ENCODE assay signal across 12 cellular contexts in genomic region chr4:151658959-151659593, GRCh38.
A peak's percentile ranks its signal among the peaks of the same experiment; 100 is the strongest.
DNase-seq lines count a peak whose midpoint lies in the region; ATAC-seq and TF ChIP-seq lines count a peak whose summit lies in the region.
"Had no signal": no experiment of that assay in that cellular context is flagged by ENCODE, and none has a peak within 500 bp of the region (broad histone marks: within the 10 kb centered on the region; RNA-seq: fewer than 3 reads in every experiment).

No MANE protein-coding gene starts in this region.

- H3F3A ChIP-seq in PC-3 (ENCODE audit: low read length, unreplicated experiment): no peaks in the 10 kb centered on the region

- no peak overlapping the region for H2AFZ ChIP-seq in PC-3 (ENCODE audit: low read length)

- H3K9me3 Mint-ChIP-seq in activated CD4-positive, alpha-beta T cell treated with anti-CD3 and anti-CD28 coated beads for 36 hours (ENCODE audit: low read depth): no peaks in the 10 kb centered on the region
- H3K9me3 Mint-ChIP-seq in stimulated activated naive CD8-positive, alpha-beta T cell treated with anti-CD3 and anti-CD28 coated beads, Interleukin-15, Interleukin-2, amounts not matched to agents 100 ng/mL and 50 ng/mL, for 24 hours: no peaks in the 10 kb centered on the region
- H3K9me3 Mint-ChIP-seq: type B pancreatic cell had no signal

- H3K9ac ChIP-seq in PC-3 (ENCODE audit: low read length): no peak overlapping the region

- ATAC-seq in activated CD4-positive, alpha-beta T cell treated with anti-CD3 and anti-CD28 coated beads for 36 hours: peak; percentile 89
- ATAC-seq in PC-3 (peak; percentile 31; the same call in 1 of the 2 replicates), HG02981 (IDR thresholded peaks at IDR 0.05; ENCODE audit: unreplicated experiment) (no peak)

- no peaks in the 10 kb centered on the region for H3K27me3 ChIP-seq in PC-3 (ENCODE audit: low read length)

- DNase-seq in activated CD4-positive, alpha-beta T cell treated with anti-CD3 and anti-CD28 coated beads for 36 hours: no peak
- DNase-seq in activated CD4-positive, alpha-beta T cell treated with anti-CD3 and anti-CD28 coated beads, Interleukin-2, amount 50 U/mL, for 1 hour: no peak
- DNase-seq in PC-3 (no peak), foreskin fibroblast (peak; percentile 38 to 64), NCI-H345 (lab: John Stamatoyannopoulos, UW) (no peak), NCI-H187 (lab: John Stamatoyannopoulos, UW) (no peak)
- DNase-seq: mesendoderm, NCI-H1930 had no signal

- H3K4me3 ChIP-seq in PC-3 (ENCODE audit: low read length) (no peak overlapping the region), foreskin fibroblast (ENCODE audit: low read depth in 1 of 2, low read length in 2 of 2) (no peak overlapping the region)

- H3K9me2 ChIP-seq in PC-3 (replicated peaks; ENCODE audit: low read length): no peaks in the 10 kb centered on the region

- no peaks in the 10 kb centered on the region for H3K36me3 ChIP-seq in PC-3 (ENCODE audit: low read depth, low read length)

- H4K20me1 ChIP-seq in PC-3 (ENCODE audit: low read length): no peaks in the 10 kb centered on the region

- peak overlapping the region; percentile 79 for H3K27ac Mint-ChIP-seq in activated CD4-positive, alpha-beta T cell treated with anti-CD3 and anti-CD28 coated beads for 36 hours
- peak overlapping the region; percentile 59 for H3K27ac Mint-ChIP-seq in stimulated activated naive CD8-positive, alpha-beta T cell treated with anti-CD3 and anti-CD28 coated beads, Interleukin-15, Interleukin-2, amounts not matched to agents 100 ng/mL and 50 ng/mL, for 24 hours
- H3K27ac Mint-ChIP-seq: type B pancreatic cell had no signal

- no peaks in the 10 kb centered on the region for H3K4me1 ChIP-seq in PC-3 (ENCODE audit: insufficient read depth, low read length)

- TF ChIP-seq CTCF in PC-3 (conservative IDR thresholded peaks at IDR 0.05; ENCODE audit: low read depth, low read length) (no peak), foreskin fibroblast (IDR thresholded peaks at IDR 0.05; ENCODE audit: low read depth, low read length) (no peak)

- intact Hi-C loops in activated CD4-positive, alpha-beta T cell treated with anti-CD3 and anti-CD28 coated beads for 36 hours (cut with DNase I, micrococcal nuclease): no loop called here
- intact Hi-C loops in PC-3 (cut with micrococcal nuclease): no loop called here

- H3K27me3 Mint-ChIP-seq in activated CD4-positive, alpha-beta T cell treated with anti-CD3 and anti-CD28 coated beads for 36 hours: no peaks in the 10 kb centered on the region
- no peaks in the 10 kb centered on the region for H3K27me3 Mint-ChIP-seq in stimulated activated naive CD8-positive, alpha-beta T cell treated with anti-CD3 and anti-CD28 coated beads, Interleukin-15, Interleukin-2, amounts not matched to agents 100 ng/mL and 50 ng/mL, for 24 hours
- H3K27me3 Mint-ChIP-seq: type B pancreatic cell had no signal

- H3K79me2 ChIP-seq in PC-3 (ENCODE audit: low read length): no peaks in the 10 kb centered on the region

- no peak overlapping the region for H3K4me3 Mint-ChIP-seq in activated CD4-positive, alpha-beta T cell treated with anti-CD3 and anti-CD28 coated beads for 36 hours
- no peak overlapping the region for H3K4me3 Mint-ChIP-seq in stimulated activated naive CD8-positive, alpha-beta T cell treated with anti-CD3 and anti-CD28 coated beads, Interleukin-15, Interleukin-2, amounts not matched to agents 100 ng/mL and 50 ng/mL, for 24 hours
- H3K4me3 Mint-ChIP-seq: type B pancreatic cell had no signal

- no peaks in the 10 kb centered on the region for H3K9me3 ChIP-seq in PC-3 (ENCODE audit: low read length)

- no peak overlapping the region for H3K4me2 ChIP-seq in PC-3 (ENCODE audit: low read length)

- CTCF ChIA-PET in activated CD4-positive, alpha-beta T cell treated with anti-CD3 and anti-CD28 coated beads for 36 hours (lab: Charles Lee): interaction anchor here (0.6 to 1.4 kb wide), 2 partner anchors 35 to 1211 kb away, joined by 3 read pairs; no protein-coding TSS in a partner anchor
- CTCF ChIA-PET in PC-3 (lab: Charles Lee): no interaction called here

- H3K4me1 Mint-ChIP-seq in activated CD4-positive, alpha-beta T cell treated with anti-CD3 and anti-CD28 coated beads for 36 hours: peaks cover 19% of the 10 kb centered on the region
- peaks cover 9% of the 10 kb centered on the region for H3K4me1 Mint-ChIP-seq in stimulated activated naive CD8-positive, alpha-beta T cell treated with anti-CD3 and anti-CD28 coated beads, Interleukin-15, Interleukin-2, amounts not matched to agents 100 ng/mL and 50 ng/mL, for 24 hours (ENCODE audit: low read depth)

- H3K27ac ChIP-seq in PC-3 (ENCODE audit: low read length): no peak overlapping the region
- H3K27ac ChIP-seq: 22Rv1 had no signal

- BruUV-seq in PC-3 (replicated peaks; lab: Mats Ljungman, UMichigan): no TSS peak

- H3K36me3 Mint-ChIP-seq in activated CD4-positive, alpha-beta T cell treated with anti-CD3 and anti-CD28 coated beads for 36 hours (ENCODE audit: low read depth): no peaks in the 10 kb centered on the region
- no peaks in the 10 kb centered on the region for H3K36me3 Mint-ChIP-seq in stimulated activated naive CD8-positive, alpha-beta T cell treated with anti-CD3 and anti-CD28 coated beads, Interleukin-15, Interleukin-2, amounts not matched to agents 100 ng/mL and 50 ng/mL, for 24 hours (ENCODE audit: low read depth)

- POLR2A ChIA-PET in activated CD4-positive, alpha-beta T cell treated with anti-CD3 and anti-CD28 coated beads for 36 hours (lab: Charles Lee): no interaction called here
- POLR2A ChIA-PET in PC-3 (lab: Charles Lee; ENCODE audit: unreplicated experiment): no interaction called here

Comparison
In these comparisons a context has a peak if more than half of its experiments do, and no peak if none do; other contexts are left out.
1. DNase-seq: peak in foreskin fibroblast (2 of 2); none in activated CD4-positive, alpha-beta T cell treated with anti-CD3 and anti-CD28 coated beads for 36 hours (single experiment), activated CD4-positive, alpha-beta T cell treated with anti-CD3 and anti-CD28 coated beads, Interleukin-2, amount 50 U/mL, for 1 hour (single experiment), PC-3 (single experiment), NCI-H345 (single experiment) and NCI-H187 (0 of 2).